1 cellular context compared by ENCODE assay signal in genomic region chr5:36369092-36369737, GRCh38.
TF ChIP-seq lines count a peak whose summit lies in the region.

No MANE protein-coding gene starts in this region.

TF ChIP-seq in GM23338, 12 proteins besides CTCF, POLR2A, EP300 and RAD21 (continued from another document):
- TF ChIP-seq REST (IDR thresholded peaks at IDR 0.05; ENCODE audit: unreplicated experiment) = no peak
